Comparison of ENCODE assay signal across 1 cellular context in genomic region chr5:91361790-91362189, GRCh38.
TF ChIP-seq lines count a peak whose summit lies in the region.

No MANE protein-coding gene starts in this region.

TF ChIP-seq in SK-N-SH, 30 proteins besides CTCF, POLR2A, EP300 and RAD21:
- TF ChIP-seq SIN3A (IDR thresholded peaks at IDR 0.05; ENCODE audit: borderline replicate concordance, low read depth, low read length) (no peak), FOXM1 (IDR thresholded peaks at IDR 0.05; ENCODE audit: low read depth) (no peak), NRF1 (IDR thresholded peaks at IDR 0.05; ENCODE audit: low read depth, low read length) (no peak), TAF1 (IDR thresholded peaks at IDR 0.05; ENCODE audit: borderline replicate concordance, low read depth, low read length) (no peak), GABPA (IDR thresholded peaks at IDR 0.05; ENCODE audit: low read depth) (no peak), MEF2A (IDR thresholded peaks at IDR 0.05; ENCODE audit: borderline replicate concordance, low read depth) (no peak), FOSL2 (IDR thresholded peaks at IDR 0.05; ENCODE audit: borderline replicate concordance, low read depth) (no peak), FOXJ3 (CRISPR knock-in tag; IDR thresholded peaks at IDR 0.05) (no peak), ELF1 (IDR thresholded peaks at IDR 0.05) (no peak), RCOR1 (IDR thresholded peaks at IDR 0.05; ENCODE audit: low read length) (no peak), SMC3 (IDR thresholded peaks at IDR 0.05; ENCODE audit: low read depth, low read length) (no peak), MAX (IDR thresholded peaks at IDR 0.05; ENCODE audit: low read depth) (no peak), RFX5 (IDR thresholded peaks at IDR 0.05; ENCODE audit: low read length) (no peak), EZH2phosphoT487 (IDR thresholded peaks at IDR 0.05; ENCODE audit: borderline replicate concordance, low read depth) (no peak), POLR2AphosphoS5 (IDR thresholded peaks at IDR 0.05; ENCODE audit: low read depth, low read length) (no peak)
- TF ChIP-seq, protein P1, sequence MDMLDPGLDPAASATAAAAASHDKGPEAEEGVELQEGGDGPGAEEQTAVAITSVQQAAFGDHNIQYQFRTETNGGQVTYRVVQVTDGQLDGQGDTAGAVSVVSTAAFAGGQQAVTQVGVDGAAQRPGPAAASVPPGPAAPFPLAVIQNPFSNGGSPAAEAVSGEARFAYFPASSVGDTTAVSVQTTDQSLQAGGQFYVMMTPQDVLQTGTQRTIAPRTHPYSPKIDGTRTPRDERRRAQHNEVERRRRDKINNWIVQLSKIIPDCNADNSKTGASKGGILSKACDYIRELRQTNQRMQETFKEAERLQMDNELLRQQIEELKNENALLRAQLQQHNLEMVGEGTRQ (IDR thresholded peaks at IDR 0.05; ENCODE audit: borderline replicate concordance, low read depth, low read length), result no peak
- TF ChIP-seq, protein P2, sequence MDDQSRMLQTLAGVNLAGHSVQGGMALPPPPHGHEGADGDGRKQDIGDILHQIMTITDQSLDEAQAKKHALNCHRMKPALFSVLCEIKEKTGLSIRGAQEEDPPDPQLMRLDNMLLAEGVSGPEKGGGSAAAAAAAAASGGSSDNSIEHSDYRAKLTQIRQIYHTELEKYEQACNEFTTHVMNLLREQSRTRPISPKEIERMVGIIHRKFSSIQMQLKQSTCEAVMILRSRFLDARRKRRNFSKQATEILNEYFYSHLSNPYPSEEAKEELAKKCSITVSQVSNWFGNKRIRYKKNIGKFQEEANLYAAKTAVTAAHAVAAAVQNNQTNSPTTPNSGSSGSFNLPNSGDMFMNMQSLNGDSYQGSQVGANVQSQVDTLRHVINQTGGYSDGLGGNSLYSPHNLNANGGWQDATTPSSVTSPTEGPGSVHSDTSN (IDR thresholded peaks at IDR 0.05), result no peak
TF ChIP-seq in SK-N-SH: peak in this region for 0.
